ENCODE assay signal across 13 cellular contexts in the genomic region with DNA sequence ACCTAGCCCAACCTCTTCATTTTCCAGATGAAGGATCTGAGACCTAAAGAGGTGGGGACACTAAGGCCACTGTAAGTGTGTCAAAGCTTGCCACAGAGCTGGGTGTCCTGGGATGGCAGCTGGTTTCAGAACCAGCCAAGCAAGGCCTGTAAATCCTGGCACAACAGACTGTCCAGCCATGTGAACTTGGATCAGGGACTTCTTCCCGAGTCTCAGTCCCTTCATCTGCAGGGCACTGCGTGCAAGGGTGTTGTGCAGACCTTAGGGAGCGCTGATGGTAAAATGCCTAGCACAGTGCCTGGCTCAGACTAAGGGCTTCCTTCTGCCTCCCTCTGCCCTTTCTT.
DNase-seq lines count a peak whose midpoint lies in the region; ATAC-seq, FAIRE-seq and TF ChIP-seq lines count a peak whose summit lies in the region.
"Had no signal": no experiment of that assay in that cellular context is flagged by ENCODE, and none has a peak within 500 bp of the region (broad histone marks: within the 10 kb centered on the region; RNA-seq: fewer than 3 reads in every experiment).

No MANE protein-coding gene starts in this region.

- POLR2A ChIA-PET in CD8-positive, alpha-beta memory T cell (lab: Charles Lee), result no interaction called here

- H3K27ac ChIP-seq in left ventricle myocardium inferior (replicated peaks), result peak overlapping the region; percentile 71
- H3K27ac ChIP-seq in CD8-positive, alpha-beta memory T cell (ENCODE audit: low read depth, low read length), result no peak overlapping the region
- H3K27ac ChIP-seq: HL-60 had no signal

- H3K9me3 Mint-ChIP-seq in CD8-positive, alpha-beta memory T cell, result peaks cover 0 to 2% (median 0%) of the 10 kb centered on the region in 5 donors
- H3K9me3 Mint-ChIP-seq: activated CD4-positive, alpha-beta T cell treated with anti-CD3 and anti-CD28 coated beads, Interleukin-2, amount 10 ng/mL, durations not matched to agents 7 days and 5 days; activated T-helper 17 cell treated with anti-CD3 and anti-CD28 coated beads, Interleukin-2, amount 50 U/mL, for 72 hours had no signal

- no peaks in the 10 kb centered on the region for H3K27me3 ChIP-seq in left ventricle myocardium inferior (ENCODE audit: low read depth)
- no peaks in the 10 kb centered on the region for H3K27me3 ChIP-seq in CD8-positive, alpha-beta memory T cell (ENCODE audit: insufficient read depth, low read length, poor library complexity, severe bottlenecking)

- no peaks in the 10 kb centered on the region for H3K36me3 Mint-ChIP-seq in CD8-positive, alpha-beta memory T cell
- H3K36me3 Mint-ChIP-seq: mesothelial cell of epicardium had no signal

- H3K9me3 ChIP-seq in left ventricle myocardium inferior (replicated peaks), result peaks cover 9% of the 10 kb centered on the region
- H3K9me3 ChIP-seq in CD8-positive, alpha-beta memory T cell (ENCODE audit: low read length), result no peaks in the 10 kb centered on the region

- H3K4me1 Mint-ChIP-seq in CD8-positive, alpha-beta memory T cell, result no peaks in the 10 kb centered on the region
- H3K4me1 Mint-ChIP-seq: activated CD4-positive, alpha-beta T cell treated with anti-CD3 and anti-CD28 coated beads, Interleukin-2, amount 10 ng/mL, durations not matched to agents 7 days and 5 days; activated T-helper 17 cell treated with anti-CD3 and anti-CD28 coated beads, Interleukin-2, amount 50 U/mL, for 72 hours had no signal

- H3K27ac Mint-ChIP-seq in CD8-positive, alpha-beta memory T cell, result no peak overlapping the region
- H3K27ac Mint-ChIP-seq: activated CD4-positive, alpha-beta T cell treated with anti-CD3 and anti-CD28 coated beads, Interleukin-2, amount 10 ng/mL, durations not matched to agents 7 days and 5 days; activated T-helper 17 cell treated with anti-CD3 and anti-CD28 coated beads, Interleukin-2, amount 50 U/mL, for 72 hours; mesothelial cell of epicardium had no signal

- no peak overlapping the region for H3K4me3 ChIP-seq in left ventricle myocardium inferior
- no peak overlapping the region for H3K4me3 ChIP-seq in CD8-positive, alpha-beta memory T cell (ENCODE audit: low read length)

- peaks cover 37% of the 10 kb centered on the region for H3K4me1 ChIP-seq in left ventricle myocardium inferior
- H3K4me1 ChIP-seq in CD8-positive, alpha-beta memory T cell (ENCODE audit: insufficient read depth, low read length), result no peaks in the 10 kb centered on the region

- no peak for ATAC-seq in HG03520 (IDR thresholded peaks at IDR 0.05; ENCODE audit: unreplicated experiment)
- ATAC-seq: activated T-helper 17 cell treated with anti-CD3 and anti-CD28 coated beads, Interleukin-2, amount 50 U/mL, for 72 hours had no signal

- no peaks in the 10 kb centered on the region for H3K36me3 ChIP-seq in left ventricle myocardium inferior
- no peaks in the 10 kb centered on the region for H3K36me3 ChIP-seq in CD8-positive, alpha-beta memory T cell (ENCODE audit: insufficient read depth, low read length)

- TF ChIP-seq POLR2A in H54 (IDR thresholded peaks at IDR 0.05; ENCODE audit: low read depth, low read length), result no peak

- intact Hi-C loops in left ventricle myocardium inferior (cut with micrococcal nuclease), result no loop called here

- H3K4me3 Mint-ChIP-seq in CD8-positive, alpha-beta memory T cell, result no peak overlapping the region
- H3K4me3 Mint-ChIP-seq: activated CD4-positive, alpha-beta T cell treated with anti-CD3 and anti-CD28 coated beads, Interleukin-2, amount 10 ng/mL, durations not matched to agents 7 days and 5 days; activated T-helper 17 cell treated with anti-CD3 and anti-CD28 coated beads, Interleukin-2, amount 50 U/mL, for 72 hours; mesothelial cell of epicardium had no signal

- CTCF ChIA-PET in CD8-positive, alpha-beta memory T cell (lab: Charles Lee), result no interaction called here

- FAIRE-seq in H54 (lab: Jason Lieb, UNC), result no peak
- FAIRE-seq: endothelial cell of umbilical vein had no signal

- peak; percentile 41 for DNase-seq in activated effector memory CD4-positive, alpha-beta T cell treated with anti-CD3 and anti-CD28 coated beads, Interleukin-2, amount 50 U/mL, for 16 hours
- no peak for DNase-seq in activated effector memory CD4-positive, alpha-beta T cell treated with Interleukin-2 at 50 U/mL for 16 hours
- DNase-seq in left ventricle myocardium inferior (no peak), renal cortical epithelial cell (ENCODE audit: low read depth) (peak; percentile 2), H54 (ENCODE audit: insufficient read length, low spot score) (no peak)
- no peak for DNase-seq in activated CD4-positive, CD25-positive, alpha-beta regulatory T cell (lab: John Stamatoyannopoulos, UW)
- no peak for DNase-seq in CD8-positive, alpha-beta memory T cell
- DNase-seq: activated CD4-positive, alpha-beta T cell treated with anti-CD3 and anti-CD28 coated beads, Interleukin-2, amount 10 ng/mL, durations not matched to agents 7 days and 5 days had no signal

- TF ChIP-seq CTCF in left ventricle myocardium inferior (IDR thresholded peaks at IDR 0.05; ENCODE audit: borderline replicate concordance), result no peak

- H3K27me3 Mint-ChIP-seq in CD8-positive, alpha-beta memory T cell, result peaks cover 8 to 10% of the 10 kb centered on the region in 2 donors
- H3K27me3 Mint-ChIP-seq: activated CD4-positive, alpha-beta T cell treated with anti-CD3 and anti-CD28 coated beads, Interleukin-2, amount 10 ng/mL, durations not matched to agents 7 days and 5 days had no signal

Comparison
In these comparisons a context has a peak if more than half of its experiments do, and no peak if none do; other contexts are left out.
1. DNase-seq: peak in activated effector memory CD4-positive, alpha-beta T cell treated with anti-CD3 and anti-CD28 coated beads, Interleukin-2, amount 50 U/mL, for 16 hours (single experiment) and renal cortical epithelial cell (single experiment); none in activated effector memory CD4-positive, alpha-beta T cell treated with Interleukin-2 at 50 U/mL for 16 hours (single experiment), left ventricle myocardium inferior (single experiment), H54 (single experiment), activated CD4-positive, CD25-positive, alpha-beta regulatory T cell (0 of 4) and CD8-positive, alpha-beta memory T cell (0 of 5).